In genomic region chr20:22289442-22289841, GRCh38 we compare ENCODE assay signal across 16 cellular contexts.
DNase-seq lines count a peak whose midpoint lies in the region; FAIRE-seq and TF ChIP-seq lines count a peak whose summit lies in the region.
"Had no signal": no experiment of that assay in that cellular context is flagged by ENCODE, and none has a peak within 500 bp of the region (broad histone marks: within the 10 kb centered on the region; RNA-seq: fewer than 3 reads in every experiment).

No MANE protein-coding gene starts in this region.

- dilution Hi-C loops in keratinocyte (cut with MboI; ENCODE audit: extremely low pct_ligation_motif_present, low sequenced_read_pairs), result no loop called here

- TF ChIP-seq EP300 in suprapubic skin (IDR thresholded peaks at IDR 0.05), result no peak

- no peaks in the 10 kb centered on the region for H3K36me3 ChIP-seq in keratinocyte (ENCODE audit: control insufficient read depth in 2 of 2, extremely low read depth in 1 of 2, insufficient read depth in 2 of 2, low read length in 2 of 2)
- no peaks in the 10 kb centered on the region for H3K36me3 ChIP-seq in suprapubic skin

- peak overlapping the region; percentile 56 for H3K27ac ChIP-seq in keratinocyte (ENCODE audit: control insufficient read depth, insufficient read depth, low read length)
- peak overlapping the region; percentile 89 for H3K27ac ChIP-seq in suprapubic skin

- no peak for TF ChIP-seq POLR2A in NB4 (IDR thresholded peaks at IDR 0.05; ENCODE audit: extremely low read depth, insufficient read length)
- no peak for TF ChIP-seq POLR2A in suprapubic skin (IDR thresholded peaks at IDR 0.05)
- TF ChIP-seq POLR2A in GM12892 (IDR thresholded peaks at IDR 0.05; ENCODE audit: low read depth, low read length), result no peak

- H3K27me3 ChIP-seq in keratinocyte (ENCODE audit: control insufficient read depth, extremely low read depth, insufficient read depth, low read length) (no peaks in the 10 kb centered on the region), suprapubic skin (no peaks in the 10 kb centered on the region)

- no peaks in the 10 kb centered on the region for H3K9me1 ChIP-seq in keratinocyte (ENCODE audit: control insufficient read depth, extremely low read depth, insufficient read depth, low read length)

- no peaks in the 10 kb centered on the region for H3K79me2 ChIP-seq in keratinocyte (ENCODE audit: control insufficient read depth, insufficient read depth, low read length)

- H3K4me1 ChIP-seq in keratinocyte (ENCODE audit: control insufficient read depth, extremely low read depth, insufficient read depth, low read length) (peaks cover 19% of the 10 kb centered on the region), suprapubic skin (peaks cover 19% of the 10 kb centered on the region)

- no peak overlapping the region for H2AFZ ChIP-seq in keratinocyte (ENCODE audit: control insufficient read depth, low read length)
- H2AFZ ChIP-seq: GM23338 had no signal

- peak overlapping the region; percentile 65 for H3K4me2 ChIP-seq in keratinocyte (ENCODE audit: control insufficient read depth, extremely low read depth, insufficient read depth, low read depth, low read length)
- H3K4me2 ChIP-seq: GM23338 had no signal

- WGBS in suprapubic skin, result 44% methylated on average over 5 of the region's 5 CpGs

- DNase-seq in GF-D8 (lab: John Stamatoyannopoulos, UW) (peak; percentile 26), NB4 (ENCODE audit: low read depth) (peak; percentile 34), keratinocyte (ENCODE audit: low read depth, low spot score) (no peak), suprapubic skin (ENCODE audit: low spot score in 2 of 2) (no peak), NCI-H187 (lab: John Stamatoyannopoulos, UW) (no peak), GM12892 (ENCODE audit: insufficient read length) (no peak), activated gamma-delta T cell (lab: John Stamatoyannopoulos, UW) (no peak)
- DNase-seq: C1 segment of cervical spinal cord; Calu3; CD4-positive, alpha-beta memory T cell; COR-L47; DMS53; DMS79 treated with DMSO at 0.1 percent for 48 hours; H9 had no signal

- H3K9ac ChIP-seq in keratinocyte (ENCODE audit: control insufficient read depth, extremely low read depth, insufficient read depth, low read length), result peak overlapping the region; percentile 28

- H3K9me3 ChIP-seq in keratinocyte (ENCODE audit: control insufficient read depth, low read depth, low read length), result no peaks in the 10 kb centered on the region
- H3K9me3 ChIP-seq in suprapubic skin, result no peaks in the 10 kb centered on the region

- no peaks in the 10 kb centered on the region for H4K20me1 ChIP-seq in keratinocyte (ENCODE audit: control insufficient read depth, extremely low read depth, insufficient read depth, low read length)

- H3K4me3 ChIP-seq in NB4 (ENCODE audit: low read depth, low read length), result no peak overlapping the region
- no peak overlapping the region for H3K4me3 ChIP-seq in keratinocyte (ENCODE audit: control insufficient read depth in 2 of 3, extremely low read depth in 1 of 3, insufficient read depth in 2 of 3, low read depth in 1 of 3, low read length in 3 of 3)
- H3K4me3 ChIP-seq in suprapubic skin, result no peak overlapping the region
- H3K4me3 ChIP-seq: GM23338 had no signal

- no peak for FAIRE-seq in keratinocyte (lab: Jason Lieb, UNC)
- FAIRE-seq in GM12892 (lab: Jason Lieb, UNC), result no peak
- FAIRE-seq: GM19239 had no signal

- TF ChIP-seq CTCF in NB4 (IDR thresholded peaks at IDR 0.05; ENCODE audit: low read depth, low read length) (no peak), keratinocyte (optimal IDR thresholded peaks at IDR 0.05 in 1 of 3, IDR thresholded peaks at IDR 0.05 in 1 of 3, conservative IDR thresholded peaks at IDR 0.05 in 1 of 3; ENCODE audit: extremely low read depth in 1 of 3, insufficient read depth in 2 of 3, low read length in 3 of 3) (no peak), suprapubic skin (IDR thresholded peaks at IDR 0.05) (no peak)

Comparison
In these comparisons a context has a peak if more than half of its experiments do, and no peak if none do; other contexts are left out.
1. DNase-seq: peak in GF-D8 (single experiment) and NB4 (single experiment); none in keratinocyte (single experiment), suprapubic skin (0 of 2), NCI-H187 (0 of 2), GM12892 (single experiment) and activated gamma-delta T cell (single experiment).